In genomic region chr9:122159026-122159924, GRCh38 we compare ENCODE assay signal across 8 cellular contexts. TPM values are rescaled to one million over a fixed set of nuclear protein-coding genes. Genes with fewer than 3 reads are reported as not detected.
A peak's percentile ranks its signal among the peaks of the same experiment; 100 is the strongest.
DNase-seq lines count a peak whose midpoint lies in the region; ATAC-seq and TF ChIP-seq lines count a peak whose summit lies in the region.

Gene MORN5, plus strand, starts transcription at chr9:122159908. Its CDS starts 65 bp downstream, at chr9:122159973.
Gene NDUFA8, minus strand, starts transcription at chr9:122159779. Its CDS starts 102 bp downstream, at chr9:122159677.

- peak within 1 kb of the TSS; percentile 85 for H3K4me3 ChIP-seq in LNCaP clone FGC (ENCODE audit: low read depth, low read length)

- intact Hi-C loops in activated T-helper 2 cell treated with anti-CD3 and anti-CD28 coated beads, Interferon-gamma antibody, Interleukin-2, Interleukin-4, amounts not matched to agents 10 μg/mL and 5 μg/mL and 100 μg/mL, durations not matched to agents 14 hours and 24 hours and 36 hours (cut with micrococcal nuclease) = loop anchor here (1.0 to 2.0 kb wide), 3 partner anchors 32 to 106 kb away; partner anchors contain the start of gene TTLL11

- peaks cover 7% of the 10 kb centered on the region for H3K9me3 Mint-ChIP-seq in activated T-helper 2 cell treated with anti-CD3 and anti-CD28 coated beads, Interferon-gamma antibody, Interleukin-2, Interleukin-4, amounts not matched to agents 10 μg/mL and 5 μg/mL and 100 μg/mL, durations not matched to agents 14 hours and 24 hours and 36 hours
- H3K9me3 Mint-ChIP-seq in naive thymus-derived CD8-positive, alpha-beta T cell = peaks cover 0 to 9% (median 5%) of the 10 kb centered on the region in 9 donors
- H3K9me3 Mint-ChIP-seq in stimulated activated naive B cell treated with anti-CD40 and anti-IgM and Interleukin-4, amounts not matched to agents 10 μg/mL and 1 μg/mL and 100 μg/mL, for 72 hours = peaks cover 4 to 5% of the 10 kb centered on the region in 2 donors

- peak; percentile 88 to 97 for ATAC-seq in naive thymus-derived CD8-positive, alpha-beta T cell
- ATAC-seq in stimulated activated naive B cell treated with anti-CD40 and anti-IgM and Interleukin-4, amounts not matched to agents 10 μg/mL and 1 μg/mL and 100 μg/mL, for 72 hours (replicated peaks) = peak; percentile 96 to 98

- peaks cover 27% of the 10 kb centered on the region for H3K4me1 Mint-ChIP-seq in activated T-helper 2 cell treated with anti-CD3 and anti-CD28 coated beads, Interferon-gamma antibody, Interleukin-2, Interleukin-4, amounts not matched to agents 10 μg/mL and 5 μg/mL and 100 μg/mL, durations not matched to agents 14 hours and 24 hours and 36 hours (ENCODE audit: low read depth)
- H3K4me1 Mint-ChIP-seq in naive thymus-derived CD8-positive, alpha-beta T cell = peaks cover 32 to 52% (median 49%) of the 10 kb centered on the region in 4 donors
- H3K4me1 Mint-ChIP-seq in stimulated activated naive B cell treated with anti-CD40 and anti-IgM and Interleukin-4, amounts not matched to agents 10 μg/mL and 1 μg/mL and 100 μg/mL, for 72 hours = peaks cover 24 to 29% of the 10 kb centered on the region in 2 donors

- H3K27ac Mint-ChIP-seq in activated T-helper 2 cell treated with anti-CD3 and anti-CD28 coated beads, Interferon-gamma antibody, Interleukin-2, Interleukin-4, amounts not matched to agents 10 μg/mL and 5 μg/mL and 100 μg/mL, durations not matched to agents 14 hours and 24 hours and 36 hours = peak within 1 kb of the TSS; percentile 91
- peak within 1 kb of the TSS; percentile 91 to 99 (median 96) for H3K27ac Mint-ChIP-seq in naive thymus-derived CD8-positive, alpha-beta T cell
- peak within 1 kb of the TSS; percentile 96 for H3K27ac Mint-ChIP-seq in stimulated activated naive B cell treated with anti-CD40 and anti-IgM and Interleukin-4, amounts not matched to agents 10 μg/mL and 1 μg/mL and 100 μg/mL, for 72 hours

- H3K4me3 Mint-ChIP-seq in activated T-helper 2 cell treated with anti-CD3 and anti-CD28 coated beads, Interferon-gamma antibody, Interleukin-2, Interleukin-4, amounts not matched to agents 10 μg/mL and 5 μg/mL and 100 μg/mL, durations not matched to agents 14 hours and 24 hours and 36 hours (ENCODE audit: low read depth) = peak within 1 kb of the TSS; percentile 91
- peak within 1 kb of the TSS; percentile 93 to 99 (median 96) for H3K4me3 Mint-ChIP-seq in naive thymus-derived CD8-positive, alpha-beta T cell
- H3K4me3 Mint-ChIP-seq in stimulated activated naive B cell treated with anti-CD40 and anti-IgM and Interleukin-4, amounts not matched to agents 10 μg/mL and 1 μg/mL and 100 μg/mL, for 72 hours = peak within 1 kb of the TSS; percentile 92 to 97

- DNase-seq in ELF-1 (ENCODE audit: low read depth, low spot score) = peak; percentile 99
- DNase-seq in H4 (ENCODE audit: low spot score) = peak; percentile 96
- DNase-seq in LNCaP clone FGC (ENCODE audit: low read depth) = peak; percentile 82
- peak; percentile 99 for DNase-seq in RPMI8226
- DNase-seq in activated T-helper 2 cell treated with anti-CD3 and anti-CD28 coated beads, Interferon-gamma antibody, Interleukin-2, Interleukin-4, amounts not matched to agents 10 μg/mL and 5 μg/mL and 100 μg/mL, durations not matched to agents 14 hours and 24 hours and 36 hours (ENCODE audit: low spot score) = peak; percentile 94
- peak; percentile 96 for DNase-seq in fibroblast of peridontal ligament (ENCODE audit: extremely low read depth)
- peak; percentile 93 to 98 (median 96) for DNase-seq in naive thymus-derived CD8-positive, alpha-beta T cell
- peak; percentile 93 for DNase-seq in stimulated activated naive B cell treated with anti-CD40 and anti-IgM and Interleukin-4, amounts not matched to agents 10 μg/mL and 1 μg/mL and 100 μg/mL, for 72 hours

- H3K36me3 Mint-ChIP-seq in activated T-helper 2 cell treated with anti-CD3 and anti-CD28 coated beads, Interferon-gamma antibody, Interleukin-2, Interleukin-4, amounts not matched to agents 10 μg/mL and 5 μg/mL and 100 μg/mL, durations not matched to agents 14 hours and 24 hours and 36 hours (ENCODE audit: low read depth) = peaks cover 11% of the 10 kb centered on the region
- H3K36me3 Mint-ChIP-seq in naive thymus-derived CD8-positive, alpha-beta T cell = peaks cover 0 to 6% (median 4%) of the 10 kb centered on the region in 3 donors
- peaks cover 8 to 9% of the 10 kb centered on the region in 2 donors for H3K36me3 Mint-ChIP-seq in stimulated activated naive B cell treated with anti-CD40 and anti-IgM and Interleukin-4, amounts not matched to agents 10 μg/mL and 1 μg/mL and 100 μg/mL, for 72 hours

- 0 out of 2 replicates have a peak, but pooled peaks have one; percentile 8 for TF ChIP-seq CTCF in LNCaP clone FGC (IDR thresholded peaks at IDR 0.05; ENCODE audit: control insufficient read depth, extremely low read depth, insufficient read depth)

- POLR2A ChIA-PET in naive thymus-derived CD8-positive, alpha-beta T cell (lab: Charles Lee) = interaction anchor here (0.8 to 1.4 kb wide), 5 partner anchors 19 to 188 kb away, joined by 3 to 4 read pairs (median 3); partner anchors contain the start of genes MRRF and RBM18

- peaks cover 12% of the 10 kb centered on the region for H3K27me3 Mint-ChIP-seq in activated T-helper 2 cell treated with anti-CD3 and anti-CD28 coated beads, Interferon-gamma antibody, Interleukin-2, Interleukin-4, amounts not matched to agents 10 μg/mL and 5 μg/mL and 100 μg/mL, durations not matched to agents 14 hours and 24 hours and 36 hours (ENCODE audit: low read depth)
- peaks cover 6 to 21% (median 13%) of the 10 kb centered on the region in 5 donors for H3K27me3 Mint-ChIP-seq in naive thymus-derived CD8-positive, alpha-beta T cell
- peaks cover 19 to 20% of the 10 kb centered on the region in 2 donors for H3K27me3 Mint-ChIP-seq in stimulated activated naive B cell treated with anti-CD40 and anti-IgM and Interleukin-4, amounts not matched to agents 10 μg/mL and 1 μg/mL and 100 μg/mL, for 72 hours

RNA-seq across cellular contexts. Expression of gene MORN5, which starts in this region (rescaled TPM):
- total RNA-seq in H4 (2014; rRNA removed; shearing (Covaris generic)) = not detected in 2 replicates
- not detected in 2 replicates for total RNA-seq in activated T-helper 2 cell treated with anti-CD3 and anti-CD28 coated beads, Interferon-gamma antibody, Interleukin-2, Interleukin-4, amounts not matched to agents 10 μg/mL and 5 μg/mL and 100 μg/mL, durations not matched to agents 14 hours and 24 hours and 36 hours
- not detected for total RNA-seq in naive thymus-derived CD8-positive, alpha-beta T cell
- not detected for polyA plus RNA-seq in naive thymus-derived CD8-positive, alpha-beta T cell

RNA-seq across cellular contexts. Expression of gene NDUFA8, which starts in this region (rescaled TPM):
- 69.3 and 88.0 TPM in 2 replicates for total RNA-seq in H4 (2014; rRNA removed; shearing (Covaris generic))
- 45.4 and 48.7 TPM in 2 replicates for total RNA-seq in activated T-helper 2 cell treated with anti-CD3 and anti-CD28 coated beads, Interferon-gamma antibody, Interleukin-2, Interleukin-4, amounts not matched to agents 10 μg/mL and 5 μg/mL and 100 μg/mL, durations not matched to agents 14 hours and 24 hours and 36 hours
- 10 to 100 TPM; 18.3 to 20.1 TPM for total RNA-seq in naive thymus-derived CD8-positive, alpha-beta T cell
- polyA plus RNA-seq in naive thymus-derived CD8-positive, alpha-beta T cell = 10 to 100 TPM; 63.1 to 89.5 (median 81.4) TPM

Comparison
In these comparisons a context has a peak if more than half of its experiments do, and no peak if none do; other contexts are left out.
1. Peak in every context shown above with its lines: DNase-seq, ATAC-seq and H3K4me3 ChIP-seq.